In the genomic region with DNA sequence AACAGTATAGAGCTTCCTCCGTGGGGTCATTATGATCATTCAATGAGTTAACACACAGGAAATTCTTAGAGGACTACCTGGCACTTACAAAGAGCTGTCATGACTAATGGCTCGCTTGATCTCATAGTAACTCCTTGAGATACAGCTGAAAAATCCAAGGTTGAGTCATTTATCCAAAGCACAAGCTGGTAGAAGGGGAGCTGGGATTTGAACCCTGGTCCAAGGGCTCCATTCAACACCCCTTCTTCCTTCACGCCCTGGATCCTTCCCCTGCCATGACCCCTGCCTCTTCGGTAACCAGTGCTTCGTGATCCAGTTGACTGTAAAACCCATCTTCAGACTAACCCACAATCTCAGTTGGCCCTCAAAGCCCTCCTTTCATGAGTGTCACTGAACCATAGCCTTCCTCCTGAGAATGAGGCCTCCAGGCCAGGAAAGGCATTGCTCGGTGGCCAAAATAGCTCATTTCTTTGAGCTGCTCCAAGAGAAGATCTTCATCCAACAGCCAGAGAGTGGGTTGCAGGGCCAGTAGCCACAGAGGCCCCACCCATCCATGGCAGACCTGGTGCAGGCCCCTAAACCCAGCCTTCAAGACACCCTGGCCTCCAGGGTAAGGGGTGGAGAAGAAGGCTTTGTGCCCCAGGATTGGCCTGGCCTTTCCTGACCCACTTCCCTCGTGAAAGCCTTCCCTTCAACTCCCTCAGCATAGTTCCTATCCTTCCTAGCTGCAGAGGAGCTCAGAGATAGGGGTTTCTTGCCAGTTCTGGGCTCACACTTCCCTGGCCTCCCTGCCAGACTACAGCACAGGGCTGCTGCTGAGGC, we compare ENCODE assay signal across 8 cellular contexts. TPM values are rescaled to one million over a fixed set of nuclear protein-coding genes. Genes with fewer than 3 reads are reported as not detected.
A peak's percentile ranks its signal among the peaks of the same experiment; 100 is the strongest.
DNase-seq lines count a peak whose midpoint lies in the region; ATAC-seq lines count a peak whose summit lies in the region.

No MANE protein-coding gene starts in this region.

- H3K4me3 Mint-ChIP-seq in activated CD8-positive, alpha-beta T cell treated with anti-CD3 and anti-CD28 coated beads, Interleukin-2, amount 10 ng/mL, durations not matched to agents 7 days and 5 days, result no peak overlapping the region

- ATAC-seq in activated CD8-positive, alpha-beta T cell treated with anti-CD3 and anti-CD28 coated beads, Interleukin-2, amount 10 ng/mL, durations not matched to agents 7 days and 5 days, result no peak
- no peak for ATAC-seq in HG02678 (IDR thresholded peaks at IDR 0.05; ENCODE audit: unreplicated experiment)

- no peaks in the 10 kb centered on the region for H3K9me3 ChIP-seq in skeletal muscle tissue (ENCODE audit: control insufficient read depth in 3 of 3, low read length in 3 of 3)

- H3K4me3 ChIP-seq in skeletal muscle tissue (ENCODE audit: low read length in 3 of 3), result no peak overlapping the region

- CTCF ChIA-PET in activated CD8-positive, alpha-beta T cell treated with anti-CD3 and anti-CD28 coated beads, Interleukin-2, amount 10 ng/mL, durations not matched to agents 7 days and 5 days (lab: Charles Lee), result interaction anchor here (1.4 to 9.4 kb wide), 5 partner anchors 10 to 536 kb away, joined by 3 to 246 read pairs (median 5); no protein-coding TSS in a partner anchor

- POLR2A ChIA-PET in activated CD8-positive, alpha-beta T cell treated with anti-CD3 and anti-CD28 coated beads, Interleukin-2, amount 10 ng/mL, durations not matched to agents 7 days and 5 days (lab: Charles Lee), result interaction anchor here (0.6 to 9.6 kb wide), 5 partner anchors 11 to 121 kb away, joined by 3 to 314 read pairs (median 3); no protein-coding TSS in a partner anchor

- no peak overlapping the region for H3K9ac ChIP-seq in skeletal muscle tissue (ENCODE audit: low read depth in 1 of 3, low read length in 3 of 3)

- intact Hi-C loops in cardiac septum (cut with DNase I), result loop anchor here (5.0 kb wide), 3 partner anchors 53 to 263 kb away; no protein-coding TSS in a partner anchor

- H3K36me3 Mint-ChIP-seq in activated CD8-positive, alpha-beta T cell treated with anti-CD3 and anti-CD28 coated beads, Interleukin-2, amount 10 ng/mL, durations not matched to agents 7 days and 5 days (ENCODE audit: low read depth), result peaks cover 39% of the 10 kb centered on the region

- H3K36me3 ChIP-seq in skeletal muscle tissue (ENCODE audit: control insufficient read depth in 3 of 3, insufficient read depth in 3 of 3, low read length in 3 of 3), result peaks cover 18 to 30% (median 21%) of the 10 kb centered on the region in 3 donors

- H3K4me1 ChIP-seq in skeletal muscle tissue (ENCODE audit: control insufficient read depth in 3 of 3, insufficient read depth in 3 of 3, low read length in 3 of 3), result peaks cover 39 to 45% (median 41%) of the 10 kb centered on the region in 3 donors

- peaks cover 92% of the 10 kb centered on the region for H3K4me1 Mint-ChIP-seq in activated CD8-positive, alpha-beta T cell treated with anti-CD3 and anti-CD28 coated beads, Interleukin-2, amount 10 ng/mL, durations not matched to agents 7 days and 5 days (ENCODE audit: low read depth)

- H3K27ac Mint-ChIP-seq in activated CD8-positive, alpha-beta T cell treated with anti-CD3 and anti-CD28 coated beads, Interleukin-2, amount 10 ng/mL, durations not matched to agents 7 days and 5 days, result peak overlapping the region; percentile 90

- peak overlapping the region; percentile 44 for H3K27ac ChIP-seq in skeletal muscle tissue (ENCODE audit: low read depth, low read length)

- H3K9me3 Mint-ChIP-seq in activated CD8-positive, alpha-beta T cell treated with anti-CD3 and anti-CD28 coated beads, Interleukin-2, amount 10 ng/mL, durations not matched to agents 7 days and 5 days (ENCODE audit: insufficient read depth), result no peaks in the 10 kb centered on the region

- no peaks in the 10 kb centered on the region for H3K27me3 ChIP-seq in skeletal muscle tissue (ENCODE audit: control insufficient read depth in 3 of 3, insufficient read depth in 3 of 3, low read length in 3 of 3)

- no peaks in the 10 kb centered on the region for H3K27me3 Mint-ChIP-seq in activated CD8-positive, alpha-beta T cell treated with anti-CD3 and anti-CD28 coated beads, Interleukin-2, amount 10 ng/mL, durations not matched to agents 7 days and 5 days (ENCODE audit: low read depth)

- DNase-seq in HCEC 1CT, result peak; percentile 97
- no peak for DNase-seq in activated CD8-positive, alpha-beta T cell treated with anti-CD3 and anti-CD28 coated beads, Interleukin-2, amount 10 ng/mL, durations not matched to agents 7 days and 5 days
- DNase-seq in cardiac septum (ENCODE audit: low spot score), result peak; percentile 74
- DNase-seq in NCI-H526 treated with DMSO at 0.1 percent for 48 hours (lab: John Stamatoyannopoulos, UW), result no peak
- no peak for DNase-seq in epidermal melanocyte (ENCODE audit: insufficient read length, low spot score)
- DNase-seq in putamen (ENCODE audit: low spot score), result no peak

RNA-seq across cellular contexts. Expression of a gene that starts 7.7 kb away (rescaled TPM):
- total RNA-seq in activated CD8-positive, alpha-beta T cell treated with anti-CD3 and anti-CD28 coated beads, Interleukin-2, amount 10 ng/mL, durations not matched to agents 7 days and 5 days, result 10 to 100 TPM; 63.3 to 73.2 TPM
- total RNA-seq in cardiac septum (69.2 TPM), skeletal muscle tissue (27.7 TPM)

Comparison
In these comparisons a context has a peak if more than half of its experiments do, and no peak if none do; other contexts are left out.
1. DNase-seq: peak in HCEC 1CT (single experiment) and cardiac septum (single experiment); none in activated CD8-positive, alpha-beta T cell treated with anti-CD3 and anti-CD28 coated beads, Interleukin-2, amount 10 ng/mL, durations not matched to agents 7 days and 5 days (single experiment), NCI-H526 treated with DMSO at 0.1 percent for 48 hours (single experiment), epidermal melanocyte (single experiment) and putamen (single experiment).